In genomic region chr1:150008699-150009098, GRCh38 we compare ENCODE assay signal across 8 cellular contexts. TPM values are rescaled to one million over a fixed set of nuclear protein-coding genes. Genes with fewer than 3 reads are reported as not detected.
DNase-seq lines count a peak whose midpoint lies in the region; ATAC-seq, FAIRE-seq and TF ChIP-seq lines count a peak whose summit lies in the region.

No MANE protein-coding gene starts in this region.

- H3K9me1 ChIP-seq in K562 (ENCODE audit: control insufficient read depth, insufficient read depth, low read length): no peaks in the 10 kb centered on the region

- H3K4me1 ChIP-seq in K562 (replicated peaks in 1 of 2; ENCODE audit: control insufficient read depth in 2 of 2, insufficient read depth in 2 of 2, low read length in 2 of 2) (peaks cover 0 to 35% of the 10 kb centered on the region in 2 experiments; a peak in 3 of 5 replicates), mucosa of rectum (ENCODE audit: control insufficient read depth in 2 of 2, insufficient read depth in 2 of 2, low read length in 2 of 2) (peaks cover 8 to 20% of the 10 kb centered on the region in 2 donors)

- H3K79me2 ChIP-seq in K562 (ENCODE audit: control insufficient read depth, insufficient read depth, low read length): peaks cover 52% of the 10 kb centered on the region

- H3K27me3 ChIP-seq in AG04450 (ENCODE audit: control insufficient read depth, insufficient read depth, low read length) (no peaks in the 10 kb centered on the region), K562 (ENCODE audit: control insufficient read depth in 2 of 2, insufficient read depth in 2 of 2, low read length in 2 of 2) (no peaks in the 10 kb centered on the region), mucosa of rectum (ENCODE audit: control insufficient read depth in 2 of 2, insufficient read depth in 2 of 2, low read length in 2 of 2) (no peaks in the 10 kb centered on the region)

- 11% methylated on average over 6 of the region's 6 CpGs for WGBS in K562 (ENCODE audit: insufficient coverage, low coverage, missing lambda C conversion rate)

- no TSS peak for BruUV-seq in K562 (replicated peaks; lab: Mats Ljungman, UMichigan)

- H3K27ac ChIP-seq in AG04450 (ENCODE audit: low read depth, low read length) (no peak overlapping the region), K562 (ENCODE audit: extremely low read depth, low read depth, low read length) (peak overlapping the region; percentile 90), mucosa of rectum (ENCODE audit: low read depth in 2 of 2, low read length in 2 of 2) (no peak overlapping the region)

- intact Hi-C loops in K562 (cut with micrococcal nuclease) (loop anchor here (5.0 kb wide), 1 partner anchor 44 kb away; no protein-coding TSS in a partner anchor), left colon (cut with DNase I, micrococcal nuclease) (no loop called here)

- H3K9ac ChIP-seq in K562 (ENCODE audit: insufficient read depth in 1 of 2, low read depth in 2 of 2, low read length in 2 of 2) (peak overlapping the region; percentile 53 to 85; a peak in 3 of 4 replicates), mucosa of rectum (ENCODE audit: low read depth in 1 of 2, low read length in 2 of 2) (peak overlapping the region; percentile 90 to 98)

- no peak for FAIRE-seq in K562 (lab: Jason Lieb, UNC)

- in situ Hi-C loops in K562 (cut with MboI): no loop called here

- DNase-seq in AG04450 (ENCODE audit: low read depth, low spot score) (no peak), NCI-H1092 treated with DMSO at 0.1 percent for 48 hours (lab: John Stamatoyannopoulos, UW) (peak; percentile 29), K562 (ENCODE audit: extremely low read depth in 1 of 4, low spot score in 3 of 4) (no peak), cerebellar cortex (ENCODE audit: low spot score) (no peak), left colon (no peak)

- peak overlapping the region; percentile 96 for H3K4me2 ChIP-seq in K562 (ENCODE audit: insufficient read depth, low read length)

- ATAC-seq in K562 (no peak), GM21717 (IDR thresholded peaks at IDR 0.05; ENCODE audit: unreplicated experiment) (no peak), esophagus mucosa (no peak), left colon (no peak)

- no peak overlapping the region for H2AFZ ChIP-seq in K562 (ENCODE audit: low read depth, low read length)

- no peak for TF ChIP-seq CTCF in AG04450 (IDR thresholded peaks at IDR 0.05; ENCODE audit: low read depth, low read length)
- no peak for TF ChIP-seq CTCF in K562 (IDR thresholded peaks at IDR 0.05 in 2 of 3, conservative IDR thresholded peaks at IDR 0.05 in 1 of 3; ENCODE audit: insufficient read depth in 2 of 3, low read depth in 1 of 3, low read length in 3 of 3)

- POLR2A ChIA-PET in AG04450 (lab: Yijun Ruan, JAX) (interaction anchor here (0.6 kb wide), 1 partner anchor 177 kb away, joined by 4 read pairs; no protein-coding TSS in a partner anchor), K562 (lab: Yijun Ruan, JAX) (interaction anchor here (0.8 to 6.1 kb wide), 8 partner anchors 11 to 153 kb away, joined by 3 to 63 read pairs (median 4); a partner anchor contains a TSS)

- CTCF ChIA-PET in AG04450 (lab: Charles Lee) (interaction anchor here (0.6 to 3.7 kb wide), 4 partner anchors 47 to 212 kb away, joined by 4 to 20 read pairs (median 4); no protein-coding TSS in a partner anchor), K562 (lab: Yijun Ruan, JAX; ENCODE audit: low intra/inter-chr PET ratio) (interaction anchor here (0.6 kb wide), 1 partner anchor 29 kb away, joined by 3 read pairs; no protein-coding TSS in a partner anchor)

- TF ChIP-seq POLR2A in K562 (conservative IDR thresholded peaks at IDR 0.05): no peak

- peaks cover 22% of the 10 kb centered on the region; the same call in 2 of the 3 replicates for H3K36me3 ChIP-seq in K562 (ENCODE audit: control insufficient read depth, insufficient read depth, low read length)
- H3K36me3 ChIP-seq in mucosa of rectum (ENCODE audit: control insufficient read depth in 2 of 2, insufficient read depth in 2 of 2, low read length in 2 of 2): peaks cover 0 to 3% of the 10 kb centered on the region in 2 donors

- peak overlapping the region; percentile 94 for H3K4me3 ChIP-seq in AG04450 (ENCODE audit: low read depth, low read length)
- H3K4me3 ChIP-seq in K562: peak overlapping the region; percentile 81
- H3K4me3 ChIP-seq in mucosa of rectum (ENCODE audit: low read length in 2 of 2): peak overlapping the region; percentile 91 to 96

- H3K9me3 ChIP-seq in AG04450 (ENCODE audit: control insufficient read depth, insufficient read depth, low read length): no peaks in the 10 kb centered on the region
- H3K9me3 ChIP-seq in K562 (replicated peaks; ENCODE audit: control insufficient read depth, insufficient read depth, low read depth, low read length): no peaks in the 10 kb centered on the region
- H3K9me3 ChIP-seq in mucosa of rectum (ENCODE audit: control insufficient read depth in 2 of 2, low read length in 2 of 2): no peaks in the 10 kb centered on the region

- no peaks in the 10 kb centered on the region; the same call in 1 of the 2 replicates for H4K20me1 ChIP-seq in K562 (replicated peaks; ENCODE audit: control insufficient read depth, insufficient read depth, low read length)

- no peak for TF ChIP-seq RAD21 in K562 (CRISPR knock-in tag; conservative IDR thresholded peaks at IDR 0.05 in 1 of 2, IDR thresholded peaks at IDR 0.05 in 1 of 2)

- no peak for TF ChIP-seq EP300 in K562 (IDR thresholded peaks at IDR 0.05; ENCODE audit: low read length)

TF ChIP-seq in K562, 482 proteins besides CTCF, POLR2A, EP300 and RAD21 (continues in another document):
- no peak for TF ChIP-seq MBD1 (CRISPR knock-in tag; IDR thresholded peaks at IDR 0.05)

RNA-seq across cellular contexts. Expression of gene OTUD7B, which starts 1.8 kb away (rescaled TPM):
- polyA plus RNA-seq in AG04450 (2011; rRNA removed): 10.7 and 11.5 TPM in 2 replicates
- 37.6 and 42.1 TPM in 2 replicates for polyA minus RNA-seq in AG04450 (2011; rRNA and poly(A)+ RNA removed)
- 29.4 and 37.7 TPM in 2 replicates for total RNA-seq in K562 (2011; cell fraction: chromatin; rRNA removed; ENCODE audit: low replicate concordance)
- total RNA-seq in K562 (2011; cell fraction: nucleolus; rRNA removed): 12.2 and 14.3 TPM in 2 replicates
- 18.5 and 30.5 TPM in 2 replicates for total RNA-seq in K562 (2011; cell fraction: nucleoplasm; rRNA removed)
- total RNA-seq in K562 (2014; rRNA removed): 6.7 and 6.9 TPM in 2 replicates
- total RNA-seq in K562 (2014; rRNA removed; fragmentation: Illumina TruSeq; extraction: Trizol): 8.4 and 9.4 TPM in 2 replicates
- 8.6 and 8.7 TPM in 2 replicates for total RNA-seq in K562 (2015; rRNA removed; fragmentation: Illumina TruSeq; extraction: Trizol)
- total RNA-seq in K562 (2021): 16.4 and 18.8 TPM in 2 replicates
- polyA plus RNA-seq in K562 (2011; rRNA removed): 6.7 and 7.4 TPM in 2 replicates
- polyA plus RNA-seq in K562 (2011; cell fraction: cytosol; rRNA removed): 4.1 and 4.9 TPM in 2 replicates
- 6.1 and 9.4 TPM in 2 replicates for polyA plus RNA-seq in K562 (2011; cell fraction: nucleus; rRNA removed)
- polyA plus RNA-seq in K562 (2012): 6.3 and 8.0 TPM in 2 replicates
- polyA plus RNA-seq in K562 (2014; fragmentation: Illumina TruSeq; extraction: Trizol): 8.9 and 10.9 TPM in 2 replicates
- under 1 TPM; 0.96 TPM for polyA plus RNA-seq in K562 (2014; fragmentation: Nextera tagmentation; extraction: Ambion mirVana)
- 4.5 and 5.5 TPM in 2 replicates for polyA plus RNA-seq in K562 (2014; rRNA removed)
- 18.5 and 19.5 TPM in 2 replicates for polyA minus RNA-seq in K562 (2011; rRNA and poly(A)+ RNA removed)
- polyA minus RNA-seq in K562 (2011; cell fraction: cytosol; rRNA and poly(A)+ RNA removed): 5.2 and 7.5 TPM in 2 replicates
- 6.2 and 12.7 TPM in 2 replicates for polyA minus RNA-seq in K562 (2011; cell fraction: nucleus; rRNA and poly(A)+ RNA removed)
- 11.8 TPM for total RNA-seq in esophagus mucosa
- total RNA-seq in left colon: 10 to 100 TPM; 35.3 to 53.6 TPM

RNA-seq across cellular contexts. Expression of gene VPS45, which starts 58.9 kb away (rescaled TPM):
- polyA plus RNA-seq in AG04450 (2011; rRNA removed) (49.5 and 61.3 TPM in 2 replicates), K562 (2011; rRNA removed) (37.1 and 48.2 TPM in 2 replicates), K562 (2014; fragmentation: Illumina TruSeq; extraction: Trizol) (30.8 and 38.3 TPM in 2 replicates), K562 (2014; fragmentation: Nextera tagmentation; extraction: Ambion mirVana) (10 to 100 TPM; 21.3 to 43.6 TPM), K562 (2014; rRNA removed) (24.1 and 31.5 TPM in 2 replicates)
- 18.6 and 32.7 TPM in 2 replicates for polyA minus RNA-seq in AG04450 (2011; rRNA and poly(A)+ RNA removed)
- total RNA-seq in K562 (2011; cell fraction: chromatin; rRNA removed; ENCODE audit: low replicate concordance): 62.1 and 168 TPM in 2 replicates
- 28.7 and 34.9 TPM in 2 replicates for total RNA-seq in K562 (2011; cell fraction: nucleolus; rRNA removed)
- total RNA-seq in K562 (2011; cell fraction: nucleoplasm; rRNA removed): 61.0 and 81.9 TPM in 2 replicates
- total RNA-seq in K562 (2014; rRNA removed) (17.9 and 21.3 TPM in 2 replicates), K562 (2014; rRNA removed; fragmentation: Illumina TruSeq; extraction: Trizol) (42.6 and 44.6 TPM in 2 replicates), K562 (2015; rRNA removed; fragmentation: Illumina TruSeq; extraction: Trizol) (34.1 and 34.4 TPM in 2 replicates), K562 (2021) (27.0 and 27.4 TPM in 2 replicates), esophagus mucosa (22.4 TPM), left colon (10 to 100 TPM; 27.3 to 32.0 TPM)
- 13.3 and 19.3 TPM in 2 replicates for polyA plus RNA-seq in K562 (2011; cell fraction: cytosol; rRNA removed)
- polyA plus RNA-seq in K562 (2011; cell fraction: nucleus; rRNA removed): 47.8 and 80.7 TPM in 2 replicates
- 27.7 and 37.9 TPM in 2 replicates for polyA plus RNA-seq in K562 (2012)
- polyA minus RNA-seq in K562 (2011; rRNA and poly(A)+ RNA removed): 52.9 and 57.7 TPM in 2 replicates
- 14.2 and 14.5 TPM in 2 replicates for polyA minus RNA-seq in K562 (2011; cell fraction: cytosol; rRNA and poly(A)+ RNA removed)
- polyA minus RNA-seq in K562 (2011; cell fraction: nucleus; rRNA and poly(A)+ RNA removed): 30.6 and 73.8 TPM in 2 replicates
